Comparison of ENCODE assay signal across 22 cellular contexts in the genomic region with DNA sequence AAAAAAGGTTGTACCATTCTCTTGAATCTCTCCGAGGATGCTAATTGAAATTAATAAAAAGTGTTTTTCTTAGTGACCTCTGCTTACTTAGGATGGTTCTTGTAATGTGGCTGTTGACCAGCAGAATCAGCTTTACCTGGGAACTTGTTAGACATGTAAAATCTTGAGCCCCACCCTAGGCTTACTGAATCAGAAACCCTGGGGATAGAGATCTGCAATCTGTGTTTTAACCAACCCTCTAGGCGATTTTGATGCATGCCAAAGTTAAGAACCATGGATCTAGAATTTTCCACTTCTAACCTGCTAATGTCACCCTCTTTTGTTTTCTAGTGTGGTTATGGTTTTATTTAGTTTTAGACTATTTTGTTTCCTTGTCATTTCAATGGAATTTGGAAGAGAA. TPM values are rescaled to one million over a fixed set of nuclear protein-coding genes. Genes with fewer than 3 reads are reported as not detected.
DNase-seq lines count a peak whose midpoint lies in the region; ATAC-seq, FAIRE-seq and TF ChIP-seq lines count a peak whose summit lies in the region.
"Had no signal": no experiment of that assay in that cellular context is flagged by ENCODE, and none has a peak within 500 bp of the region (broad histone marks: within the 10 kb centered on the region; RNA-seq: fewer than 3 reads in every experiment).

No MANE protein-coding gene starts in this region.

- H2BK120ac ChIP-seq in mesendoderm (ENCODE audit: low read depth, low read length) = no peak overlapping the region

- H2AFZ ChIP-seq in endothelial cell of umbilical vein (ENCODE audit: low read depth, low read length) = peak overlapping the region; percentile 23

- no CpG with 5 or more reads among the region's 2 CpGs for WGBS in mesendoderm (ENCODE audit: extremely low coverage, insufficient coverage, low lambda C conversion rate)

- H3K36me3 ChIP-seq in left ventricle myocardium inferior (peaks cover 6% of the 10 kb centered on the region), right atrium auricular region (no peaks in the 10 kb centered on the region), endothelial cell of umbilical vein (ENCODE audit: control insufficient read depth in 2 of 2, extremely low read depth in 1 of 2, insufficient read depth in 2 of 2, low read length in 2 of 2) (no peaks in the 10 kb centered on the region), mesendoderm (ENCODE audit: control insufficient read depth, insufficient read depth, low read length) (no peaks in the 10 kb centered on the region)
- H3K36me3 ChIP-seq: HAP-1, MG63, WERI-Rb-1 had no signal

- no peaks in the 10 kb centered on the region for H3K79me2 ChIP-seq in endothelial cell of umbilical vein (ENCODE audit: control insufficient read depth, insufficient read depth, low read length)
- H3K79me2 ChIP-seq in mesendoderm (ENCODE audit: control insufficient read depth, insufficient read depth, low read length) = no peaks in the 10 kb centered on the region

- H3K9ac ChIP-seq in endothelial cell of umbilical vein (replicated peaks; ENCODE audit: extremely low read depth, insufficient read depth, low read length) = no peak overlapping the region
- H3K9ac ChIP-seq in mesendoderm (ENCODE audit: low read length) = no peak overlapping the region

- H3K27ac ChIP-seq in left ventricle myocardium inferior (replicated peaks) (peak overlapping the region; percentile 56), right atrium auricular region (peak overlapping the region in 1 of 2 donors; percentile 11), endothelial cell of umbilical vein (ENCODE audit: insufficient read depth, low read depth, low read length) (peak overlapping the region; percentile 59), mesendoderm (ENCODE audit: low read depth, low read length) (no peak overlapping the region)
- H3K27ac ChIP-seq: WERI-Rb-1 had no signal

- H3K9me1 ChIP-seq in endothelial cell of umbilical vein (replicated peaks; ENCODE audit: control insufficient read depth, extremely low read depth, insufficient read depth, low read length) = no peaks in the 10 kb centered on the region

- no peak for FAIRE-seq in endothelial cell of umbilical vein (lab: Jason Lieb, UNC)
- FAIRE-seq: GM19239 had no signal

- H3K4me3 ChIP-seq in left ventricle myocardium inferior (no peak overlapping the region), right atrium auricular region (no peak overlapping the region), endothelial cell of umbilical vein (replicated peaks in 1 of 3; ENCODE audit: insufficient read depth in 1 of 3, low read depth in 1 of 3, low read length in 3 of 3) (no peak overlapping the region), mesendoderm (ENCODE audit: low read length) (no peak overlapping the region)
- H3K4me3 ChIP-seq: coronary artery, HAP-1, MG63, sigmoid colon had no signal

- no peak overlapping the region for H3K56ac ChIP-seq in mesendoderm (ENCODE audit: low read length)

- H3K4ac ChIP-seq in mesendoderm (ENCODE audit: low read depth, low read length) = no peak overlapping the region

- H2BK5ac ChIP-seq in mesendoderm (ENCODE audit: low read length) = no peak overlapping the region

- DNase-seq in left ventricle myocardium inferior = no peak
- DNase-seq in right atrium auricular region (ENCODE audit: low spot score) = no peak
- peak; percentile 3 for DNase-seq in endothelial cell of umbilical vein (ENCODE audit: low read depth, low spot score)
- DNase-seq in mesendoderm = peak; percentile 48
- no peak for DNase-seq in DMS53 (lab: John Stamatoyannopoulos, UW)
- no peak for DNase-seq in SK-N-DZ (ENCODE audit: low spot score)
- DNase-seq in NCI-H510A (lab: John Stamatoyannopoulos, UW) = no peak
- DNase-seq: activated CD8-positive, alpha-beta memory T cell treated with anti-CD3 and anti-CD28 coated beads, Interleukin-2, amount 10 ng/mL, durations not matched to agents 7 days and 5 days; activated naive CD4-positive, alpha-beta T cell treated with anti-CD3 and anti-CD28 coated beads, Interleukin-2, amount 50 U/mL, for 16 hours; KBM-7; NCI-H1105 treated with DMSO at 0.1 percent for 48 hours; NCI-H1930; NCI-H526 treated with DMSO at 0.1 percent for 48 hours; SHP77; sigmoid colon; T-helper 9 cell; WERI-Rb-1 had no signal

- POLR2A ChIA-PET in endothelial cell of umbilical vein (lab: Charles Lee) = no interaction called here

- ATAC-seq in GM19351 (IDR thresholded peaks at IDR 0.05; ENCODE audit: unreplicated experiment) = no peak
- ATAC-seq: activated CD8-positive, alpha-beta memory T cell treated with anti-CD3 and anti-CD28 coated beads, Interleukin-2, amount 10 ng/mL, durations not matched to agents 7 days and 5 days had no signal

- TF ChIP-seq CTCF in left ventricle myocardium inferior (IDR thresholded peaks at IDR 0.05; ENCODE audit: borderline replicate concordance) = no peak
- no peak for TF ChIP-seq CTCF in right atrium auricular region (IDR thresholded peaks at IDR 0.05)
- no peak for TF ChIP-seq CTCF in endothelial cell of umbilical vein (IDR thresholded peaks at IDR 0.05; ENCODE audit: extremely low read depth in 1 of 2, insufficient read depth in 1 of 2, low read depth in 1 of 2, low read length in 2 of 2)

- no peak overlapping the region for H2AK5ac ChIP-seq in mesendoderm (ENCODE audit: low read length)

- H3K4me2 ChIP-seq in endothelial cell of umbilical vein (ENCODE audit: insufficient read depth, low read length) = peak overlapping the region; percentile 64
- H3K4me2 ChIP-seq in mesendoderm (ENCODE audit: low read length) = no peak overlapping the region

- H2BK15ac ChIP-seq in mesendoderm (replicated peaks; ENCODE audit: low read depth) = no peak overlapping the region

- H3K27me3 ChIP-seq in left ventricle myocardium inferior (ENCODE audit: low read depth) (no peaks in the 10 kb centered on the region), right atrium auricular region (no peaks in the 10 kb centered on the region), endothelial cell of umbilical vein (ENCODE audit: control insufficient read depth in 2 of 2, insufficient read depth in 2 of 2, low read length in 2 of 2) (no peaks in the 10 kb centered on the region), mesendoderm (ENCODE audit: insufficient read depth, low read length, poor library complexity) (no peaks in the 10 kb centered on the region)
- H3K27me3 ChIP-seq: MG63, sigmoid colon had no signal

- H3K18ac ChIP-seq in mesendoderm (ENCODE audit: low read length) = no peak overlapping the region

- intact Hi-C loops in left ventricle myocardium inferior (cut with micrococcal nuclease) (no loop called here), endothelial cell of umbilical vein (cut with micrococcal nuclease) (loop anchor here (5.0 kb wide), 1 partner anchor 635 kb away; a partner anchor contains a TSS)

- no peaks in the 10 kb centered on the region for H3K79me1 ChIP-seq in mesendoderm (ENCODE audit: low read length)

- H3K4me1 ChIP-seq in left ventricle myocardium inferior (peaks cover 35% of the 10 kb centered on the region), right atrium auricular region (peaks cover 0 to 35% of the 10 kb centered on the region in 2 donors), endothelial cell of umbilical vein (ENCODE audit: control insufficient read depth, extremely low read depth, insufficient read depth, low read length) (peaks cover 13% of the 10 kb centered on the region), mesendoderm (ENCODE audit: control insufficient read depth, low read depth, low read length) (no peaks in the 10 kb centered on the region)

- no peak overlapping the region for H4K8ac ChIP-seq in mesendoderm (ENCODE audit: low read depth, low read length)

- H4K5ac ChIP-seq in mesendoderm (ENCODE audit: low read length) = no peak overlapping the region

- dilution Hi-C loops in endothelial cell of umbilical vein (cut with MboI; ENCODE audit: extremely low pct_ligation_motif_present, low sequenced_read_pairs) = no loop called here

- BruUV-seq in endothelial cell of umbilical vein (replicated peaks; lab: Mats Ljungman, UMichigan) = no TSS peak

- TF ChIP-seq POLR2A in endothelial cell of umbilical vein (IDR thresholded peaks at IDR 0.05; ENCODE audit: low read depth, low read length) = no peak

- no peaks in the 10 kb centered on the region for H4K20me1 ChIP-seq in endothelial cell of umbilical vein (replicated peaks; ENCODE audit: control insufficient read depth, extremely low read depth, insufficient read depth, low read length)

- CTCF ChIA-PET in endothelial cell of umbilical vein (lab: Charles Lee) = no interaction called here

- no peak overlapping the region for H3K23ac ChIP-seq in mesendoderm (ENCODE audit: low read length)

- H3K9me3 ChIP-seq in left ventricle myocardium inferior (replicated peaks) (no peaks in the 10 kb centered on the region), right atrium auricular region (no peaks in the 10 kb centered on the region), endothelial cell of umbilical vein (replicated peaks; ENCODE audit: control insufficient read depth, insufficient read depth, low read length) (no peaks in the 10 kb centered on the region)
- H3K9me3 ChIP-seq: HAP-1, MG63, sigmoid colon had no signal

TF ChIP-seq in endothelial cell of umbilical vein, 7 proteins besides CTCF, POLR2A, EP300 and RAD21 (continues in another document):
- TF ChIP-seq JUN (IDR thresholded peaks at IDR 0.05; ENCODE audit: borderline replicate concordance, insufficient read depth, insufficient read length, low read depth) (no peak), MYC (IDR thresholded peaks at IDR 0.05; ENCODE audit: low read depth, low read length) (no peak), EZH2 (IDR thresholded peaks at IDR 0.05; ENCODE audit: borderline replicate concordance, low read depth, low read length, severe bottlenecking) (no peak), POLR2AphosphoS5 (IDR thresholded peaks at IDR 0.05; ENCODE audit: insufficient read depth, low read depth, low read length) (no peak)
- TF ChIP-seq, protein P1, sequence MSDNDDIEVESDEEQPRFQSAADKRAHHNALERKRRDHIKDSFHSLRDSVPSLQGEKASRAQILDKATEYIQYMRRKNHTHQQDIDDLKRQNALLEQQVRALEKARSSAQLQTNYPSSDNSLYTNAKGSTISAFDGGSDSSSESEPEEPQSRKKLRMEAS (IDR thresholded peaks at IDR 0.05; ENCODE audit: insufficient read depth, insufficient read length) = no peak

RNA-seq across cellular contexts. Expression of a gene that starts 6.4 kb away (rescaled TPM):
- 32.2 TPM for total RNA-seq in left ventricle myocardium inferior
- total RNA-seq in right atrium auricular region = 10 to 100 TPM; 10.7 to 17.8 TPM
- 8.2 and 12.3 TPM in 2 replicates for total RNA-seq in endothelial cell of umbilical vein
- polyA plus RNA-seq in endothelial cell of umbilical vein = 1.8 and 2.1 TPM in 2 replicates
- polyA plus RNA-seq in endothelial cell of umbilical vein (2011; cell fraction: cytosol; rRNA removed) = 3.0 and 3.1 TPM in 2 replicates
- 3.8 and 4.2 TPM in 2 replicates for polyA plus RNA-seq in endothelial cell of umbilical vein (2011; cell fraction: nucleus; rRNA removed)
- polyA plus RNA-seq in endothelial cell of umbilical vein (2012) = 4.1 and 5.5 TPM in 2 replicates
- polyA minus RNA-seq in endothelial cell of umbilical vein = 5.6 and 7.8 TPM in 2 replicates
- 3.9 TPM for polyA minus RNA-seq in endothelial cell of umbilical vein (2011; cell fraction: cytosol; rRNA and poly(A)+ RNA removed)
- polyA minus RNA-seq in endothelial cell of umbilical vein (2011; cell fraction: nucleus; rRNA and poly(A)+ RNA removed) = 11.6 and 18.5 TPM in 2 replicates
- 6.5 TPM for polyA plus RNA-seq in mesendoderm (2013, experiment 1 of 2)
- 6.4 TPM for polyA plus RNA-seq in mesendoderm (2013, experiment 2 of 2)
- polyA plus RNA-seq in SK-N-DZ (2014; cell fraction: cytosol; rRNA removed) = 15.1 and 22.8 TPM in 2 replicates
- 7.3 and 9.4 TPM in 2 replicates for polyA plus RNA-seq in SK-N-DZ (2014; cell fraction: nucleus; rRNA removed)

Comparison
In these comparisons a context has a peak if more than half of its experiments do, and no peak if none do; other contexts are left out.
1. DNase-seq: peak in endothelial cell of umbilical vein (single experiment) and mesendoderm (single experiment); none in left ventricle myocardium inferior (single experiment), right atrium auricular region (single experiment), DMS53 (single experiment), SK-N-DZ (single experiment) and NCI-H510A (single experiment).